ENCODE assay signal across 2 cellular contexts in the genomic region with DNA sequence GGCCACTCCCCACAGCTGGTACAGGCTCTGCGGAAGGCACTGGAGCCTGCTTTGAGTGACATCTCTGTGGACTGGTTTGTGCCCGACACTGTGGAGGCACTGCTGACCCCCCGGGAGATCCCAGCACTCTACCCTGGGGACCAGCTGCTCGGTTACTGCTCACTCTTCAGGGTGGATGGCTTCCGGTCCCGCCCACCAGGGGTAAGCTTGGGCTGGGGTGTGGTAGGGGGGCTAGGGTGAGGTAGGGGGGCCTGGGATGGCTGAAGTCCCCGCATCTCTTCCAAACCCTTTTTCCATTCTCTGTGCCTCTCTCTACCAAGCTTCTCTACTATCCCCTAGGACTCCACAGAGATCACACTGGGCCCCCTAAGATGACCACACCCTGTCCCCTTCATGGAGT.
TF ChIP-seq lines count a peak whose summit lies in the region.

No MANE protein-coding gene starts in this region.

TF ChIP-seq in SK-N-SH, 30 proteins besides CTCF, POLR2A, EP300 and RAD21 (continued from another document):
- TF ChIP-seq, protein P1, sequence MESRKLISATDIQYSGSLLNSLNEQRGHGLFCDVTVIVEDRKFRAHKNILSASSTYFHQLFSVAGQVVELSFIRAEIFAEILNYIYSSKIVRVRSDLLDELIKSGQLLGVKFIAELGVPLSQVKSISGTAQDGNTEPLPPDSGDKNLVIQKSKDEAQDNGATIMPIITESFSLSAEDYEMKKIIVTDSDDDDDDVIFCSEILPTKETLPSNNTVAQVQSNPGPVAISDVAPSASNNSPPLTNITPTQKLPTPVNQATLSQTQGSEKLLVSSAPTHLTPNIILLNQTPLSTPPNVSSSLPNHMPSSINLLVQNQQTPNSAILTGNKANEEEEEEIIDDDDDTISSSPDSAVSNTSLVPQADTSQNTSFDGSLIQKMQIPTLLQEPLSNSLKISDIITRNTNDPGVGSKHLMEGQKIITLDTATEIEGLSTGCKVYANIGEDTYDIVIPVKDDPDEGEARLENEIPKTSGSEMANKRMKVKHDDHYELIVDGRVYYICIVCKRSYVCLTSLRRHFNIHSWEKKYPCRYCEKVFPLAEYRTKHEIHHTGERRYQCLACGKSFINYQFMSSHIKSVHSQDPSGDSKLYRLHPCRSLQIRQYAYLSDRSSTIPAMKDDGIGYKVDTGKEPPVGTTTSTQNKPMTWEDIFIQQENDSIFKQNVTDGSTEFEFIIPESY (IDR thresholded peaks at IDR 0.05; ENCODE audit: borderline replicate concordance, low read depth) = no peak

TF ChIP-seq in SK-N-SH treated with all-trans-retinoic acid at 6 μM for 48 hours, 23 proteins besides CTCF, POLR2A, EP300 and RAD21 (continued from another document):
- TF ChIP-seq, protein P2, sequence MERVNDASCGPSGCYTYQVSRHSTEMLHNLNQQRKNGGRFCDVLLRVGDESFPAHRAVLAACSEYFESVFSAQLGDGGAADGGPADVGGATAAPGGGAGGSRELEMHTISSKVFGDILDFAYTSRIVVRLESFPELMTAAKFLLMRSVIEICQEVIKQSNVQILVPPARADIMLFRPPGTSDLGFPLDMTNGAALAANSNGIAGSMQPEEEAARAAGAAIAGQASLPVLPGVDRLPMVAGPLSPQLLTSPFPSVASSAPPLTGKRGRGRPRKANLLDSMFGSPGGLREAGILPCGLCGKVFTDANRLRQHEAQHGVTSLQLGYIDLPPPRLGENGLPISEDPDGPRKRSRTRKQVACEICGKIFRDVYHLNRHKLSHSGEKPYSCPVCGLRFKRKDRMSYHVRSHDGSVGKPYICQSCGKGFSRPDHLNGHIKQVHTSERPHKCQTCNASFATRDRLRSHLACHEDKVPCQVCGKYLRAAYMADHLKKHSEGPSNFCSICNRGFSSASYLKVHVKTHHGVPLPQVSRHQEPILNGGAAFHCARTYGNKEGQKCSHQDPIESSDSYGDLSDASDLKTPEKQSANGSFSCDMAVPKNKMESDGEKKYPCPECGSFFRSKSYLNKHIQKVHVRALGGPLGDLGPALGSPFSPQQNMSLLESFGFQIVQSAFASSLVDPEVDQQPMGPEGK (CRISPR knock-in tag; IDR thresholded peaks at IDR 0.05; ENCODE audit: borderline replicate concordance) = no peak
- TF ChIP-seq ARNTL (CRISPR knock-in tag; IDR thresholded peaks at IDR 0.05; ENCODE audit: borderline replicate concordance, low read depth) (no peak), ISL1 (CRISPR knock-in tag; IDR thresholded peaks at IDR 0.05) (no peak), TCF4 (CRISPR knock-in tag; IDR thresholded peaks at IDR 0.05; ENCODE audit: borderline replicate concordance) (no peak), ZFP30 (CRISPR knock-in tag; IDR thresholded peaks at IDR 0.05) (no peak), GLIS3 (CRISPR knock-in tag; IDR thresholded peaks at IDR 0.05) (no peak), PPARA (CRISPR knock-in tag; IDR thresholded peaks at IDR 0.05; ENCODE audit: borderline replicate concordance) (no peak), ZNF8 (CRISPR knock-in tag; IDR thresholded peaks at IDR 0.05) (no peak), RARB (CRISPR knock-in tag; IDR thresholded peaks at IDR 0.05) (no peak), ZFP3 (CRISPR knock-in tag; IDR thresholded peaks at IDR 0.05) (no peak), ZC3H10 (CRISPR knock-in tag; IDR thresholded peaks at IDR 0.05) (no peak)
- TF ChIP-seq, protein P3, sequence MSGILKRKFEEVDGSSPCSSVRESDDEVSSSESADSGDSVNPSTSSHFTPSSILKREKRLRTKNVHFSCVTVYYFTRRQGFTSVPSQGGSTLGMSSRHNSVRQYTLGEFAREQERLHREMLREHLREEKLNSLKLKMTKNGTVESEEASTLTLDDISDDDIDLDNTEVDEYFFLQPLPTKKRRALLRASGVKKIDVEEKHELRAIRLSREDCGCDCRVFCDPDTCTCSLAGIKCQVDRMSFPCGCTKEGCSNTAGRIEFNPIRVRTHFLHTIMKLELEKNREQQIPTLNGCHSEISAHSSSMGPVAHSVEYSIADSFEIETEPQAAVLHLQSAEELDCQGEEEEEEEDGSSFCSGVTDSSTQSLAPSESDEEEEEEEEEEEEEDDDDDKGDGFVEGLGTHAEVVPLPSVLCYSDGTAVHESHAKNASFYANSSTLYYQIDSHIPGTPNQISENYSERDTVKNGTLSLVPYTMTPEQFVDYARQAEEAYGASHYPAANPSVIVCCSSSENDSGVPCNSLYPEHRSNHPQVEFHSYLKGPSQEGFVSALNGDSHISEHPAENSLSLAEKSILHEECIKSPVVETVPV (CRISPR knock-in tag; IDR thresholded peaks at IDR 0.05) = no peak
- TF ChIP-seq, protein P4, sequence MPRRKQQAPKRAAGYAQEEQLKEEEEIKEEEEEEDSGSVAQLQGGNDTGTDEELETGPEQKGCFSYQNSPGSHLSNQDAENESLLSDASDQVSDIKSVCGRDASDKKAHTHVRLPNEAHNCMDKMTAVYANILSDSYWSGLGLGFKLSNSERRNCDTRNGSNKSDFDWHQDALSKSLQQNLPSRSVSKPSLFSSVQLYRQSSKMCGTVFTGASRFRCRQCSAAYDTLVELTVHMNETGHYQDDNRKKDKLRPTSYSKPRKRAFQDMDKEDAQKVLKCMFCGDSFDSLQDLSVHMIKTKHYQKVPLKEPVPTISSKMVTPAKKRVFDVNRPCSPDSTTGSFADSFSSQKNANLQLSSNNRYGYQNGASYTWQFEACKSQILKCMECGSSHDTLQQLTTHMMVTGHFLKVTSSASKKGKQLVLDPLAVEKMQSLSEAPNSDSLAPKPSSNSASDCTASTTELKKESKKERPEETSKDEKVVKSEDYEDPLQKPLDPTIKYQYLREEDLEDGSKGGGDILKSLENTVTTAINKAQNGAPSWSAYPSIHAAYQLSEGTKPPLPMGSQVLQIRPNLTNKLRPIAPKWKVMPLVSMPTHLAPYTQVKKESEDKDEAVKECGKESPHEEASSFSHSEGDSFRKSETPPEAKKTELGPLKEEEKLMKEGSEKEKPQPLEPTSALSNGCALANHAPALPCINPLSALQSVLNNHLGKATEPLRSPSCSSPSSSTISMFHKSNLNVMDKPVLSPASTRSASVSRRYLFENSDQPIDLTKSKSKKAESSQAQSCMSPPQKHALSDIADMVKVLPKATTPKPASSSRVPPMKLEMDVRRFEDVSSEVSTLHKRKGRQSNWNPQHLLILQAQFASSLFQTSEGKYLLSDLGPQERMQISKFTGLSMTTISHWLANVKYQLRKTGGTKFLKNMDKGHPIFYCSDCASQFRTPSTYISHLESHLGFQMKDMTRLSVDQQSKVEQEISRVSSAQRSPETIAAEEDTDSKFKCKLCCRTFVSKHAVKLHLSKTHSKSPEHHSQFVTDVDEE (CRISPR knock-in tag; IDR thresholded peaks at IDR 0.05) = no peak
- TF ChIP-seq, protein P5, sequence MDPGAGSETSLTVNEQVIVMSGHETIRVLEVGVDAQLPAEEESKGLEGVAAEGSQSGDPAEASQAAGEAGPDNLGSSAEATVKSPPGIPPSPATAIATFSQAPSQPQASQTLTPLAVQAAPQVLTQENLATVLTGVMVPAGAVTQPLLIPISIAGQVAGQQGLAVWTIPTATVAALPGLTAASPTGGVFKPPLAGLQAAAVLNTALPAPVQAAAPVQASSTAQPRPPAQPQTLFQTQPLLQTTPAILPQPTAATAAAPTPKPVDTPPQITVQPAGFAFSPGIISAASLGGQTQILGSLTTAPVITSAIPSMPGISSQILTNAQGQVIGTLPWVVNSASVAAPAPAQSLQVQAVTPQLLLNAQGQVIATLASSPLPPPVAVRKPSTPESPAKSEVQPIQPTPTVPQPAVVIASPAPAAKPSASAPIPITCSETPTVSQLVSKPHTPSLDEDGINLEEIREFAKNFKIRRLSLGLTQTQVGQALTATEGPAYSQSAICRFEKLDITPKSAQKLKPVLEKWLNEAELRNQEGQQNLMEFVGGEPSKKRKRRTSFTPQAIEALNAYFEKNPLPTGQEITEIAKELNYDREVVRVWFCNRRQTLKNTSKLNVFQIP (CRISPR knock-in tag; IDR thresholded peaks at IDR 0.05; ENCODE audit: borderline replicate concordance, low read depth) = no peak
- TF ChIP-seq, protein P6, sequence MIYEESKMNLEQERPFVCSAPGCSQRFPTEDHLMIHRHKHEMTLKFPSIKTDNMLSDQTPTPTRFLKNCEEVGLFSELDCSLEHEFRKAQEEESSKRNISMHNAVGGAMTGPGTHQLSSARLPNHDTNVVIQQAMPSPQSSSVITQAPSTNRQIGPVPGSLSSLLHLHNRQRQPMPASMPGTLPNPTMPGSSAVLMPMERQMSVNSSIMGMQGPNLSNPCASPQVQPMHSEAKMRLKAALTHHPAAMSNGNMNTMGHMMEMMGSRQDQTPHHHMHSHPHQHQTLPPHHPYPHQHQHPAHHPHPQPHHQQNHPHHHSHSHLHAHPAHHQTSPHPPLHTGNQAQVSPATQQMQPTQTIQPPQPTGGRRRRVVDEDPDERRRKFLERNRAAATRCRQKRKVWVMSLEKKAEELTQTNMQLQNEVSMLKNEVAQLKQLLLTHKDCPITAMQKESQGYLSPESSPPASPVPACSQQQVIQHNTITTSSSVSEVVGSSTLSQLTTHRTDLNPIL (CRISPR knock-in tag; IDR thresholded peaks at IDR 0.05; ENCODE audit: low read depth) = no peak
